In the genomic region with DNA sequence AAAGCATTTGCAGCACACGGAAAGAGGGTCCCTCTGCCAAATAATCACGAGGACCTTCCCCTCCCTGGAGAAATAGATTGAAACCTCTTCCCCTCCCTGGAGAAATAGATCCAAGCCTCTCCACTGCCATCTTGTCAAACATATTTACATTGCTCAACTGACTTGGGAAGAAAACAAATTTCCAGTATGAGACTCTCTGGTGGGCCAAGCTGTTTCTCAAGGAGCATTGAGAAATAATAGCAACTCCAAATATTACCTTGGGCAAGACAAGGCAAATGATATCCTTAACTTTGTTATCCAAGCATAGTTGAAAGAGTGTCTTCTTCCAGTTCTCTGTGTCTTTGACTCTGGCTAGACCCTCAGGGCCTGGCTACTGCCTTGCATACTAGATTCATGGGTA, we compare ENCODE assay signal across 25 cellular contexts. TPM values are rescaled to one million over a fixed set of nuclear protein-coding genes. Genes with fewer than 3 reads are reported as not detected.
DNase-seq lines count a peak whose midpoint lies in the region; ATAC-seq and TF ChIP-seq lines count a peak whose summit lies in the region.
"Had no signal": no experiment of that assay in that cellular context is flagged by ENCODE, and none has a peak within 500 bp of the region (broad histone marks: within the 10 kb centered on the region; RNA-seq: fewer than 3 reads in every experiment).

No MANE protein-coding gene starts in this region.

- H3K4me3 Mint-ChIP-seq in neural progenitor cell = no peak overlapping the region
- H3K4me3 Mint-ChIP-seq: B cell; CD4-positive, alpha-beta T cell; CD8-positive, alpha-beta T cell had no signal

- H3K4me3 ChIP-seq in left ventricle myocardium inferior (no peak overlapping the region), gastroesophageal sphincter (no peak overlapping the region), neural progenitor cell (no peak overlapping the region), subcutaneous abdominal adipose tissue (ENCODE audit: low read depth in 1 of 5, low read length in 5 of 5) (no peak overlapping the region)
- H3K4me3 ChIP-seq: A549; BLaER1 treated with 17β-estradiol and CSF1 and Interleukin-3, amounts not matched to agents 10 nM and 100 nM; GM12878 had no signal

- no peaks in the 10 kb centered on the region for H3K9me3 Mint-ChIP-seq in neural progenitor cell
- H3K9me3 Mint-ChIP-seq: CD4-positive, alpha-beta T cell had no signal

- H2AFZ ChIP-seq in neural progenitor cell (replicated peaks) = peak overlapping the region; percentile 14

- H3K27me3 Mint-ChIP-seq in neural progenitor cell (ENCODE audit: insufficient read depth, low read depth) = no peaks in the 10 kb centered on the region

- TF ChIP-seq EP300 in gastroesophageal sphincter (IDR thresholded peaks at IDR 0.05) = no peak

- 58% methylated on average over 2 of the region's 2 CpGs; no CpG with 5 or more reads in 1 of the 2 donors for whole genome bisulfite sequencing in gastroesophageal sphincter (ENCODE audit: low coverage in 1 of 2), 2 donors

- DNase-seq in left ventricle myocardium inferior = no peak
- DNase-seq in cardiac septum (ENCODE audit: low spot score) = no peak
- no peak for DNase-seq in neural progenitor cell (ENCODE audit: low spot score)
- no peak for DNase-seq in mesenteric fat pad (ENCODE audit: low spot score)
- no peak for DNase-seq in activated CD4-positive, alpha-beta T cell treated with anti-CD3 and anti-CD28 coated beads for 48 hours
- DNase-seq: AML-193; CD4-positive, alpha-beta T cell; CD8-positive, alpha-beta T cell; DMS 273 treated with DMSO at 0.1 percent for 48 hours; DMS153; DMS53; DMS79; DND-41; EL; GDM1 had no signal

- no peak for TF ChIP-seq POLR2A in gastroesophageal sphincter (IDR thresholded peaks at IDR 0.05)

- H4K20me1 ChIP-seq in neural progenitor cell (ENCODE audit: low read depth) = no peaks in the 10 kb centered on the region
- H4K20me1 ChIP-seq: BLaER1 treated with 17β-estradiol and CSF1 and Interleukin-3, amounts not matched to agents 10 nM and 100 nM had no signal

- H3K4me1 ChIP-seq in left ventricle myocardium inferior (peaks cover 25% of the 10 kb centered on the region), gastroesophageal sphincter (no peaks in the 10 kb centered on the region), neural progenitor cell (no peaks in the 10 kb centered on the region), subcutaneous abdominal adipose tissue (ENCODE audit: control insufficient read depth in 5 of 5, insufficient read depth in 5 of 5, low read length in 5 of 5) (peaks cover 3 to 30% (median 12%) of the 10 kb centered on the region in 5 donors)
- H3K4me1 ChIP-seq: A549 had no signal

- H3F3A ChIP-seq in neural progenitor cell (ENCODE audit: low read depth) = no peaks in the 10 kb centered on the region

- no peak for TF ChIP-seq CTCF in left ventricle myocardium inferior (IDR thresholded peaks at IDR 0.05; ENCODE audit: borderline replicate concordance)
- no peak for TF ChIP-seq CTCF in gastroesophageal sphincter (IDR thresholded peaks at IDR 0.05)
- TF ChIP-seq CTCF in neural progenitor cell (IDR thresholded peaks at IDR 0.05) = no peak

- H3K36me3 ChIP-seq in left ventricle myocardium inferior (no peaks in the 10 kb centered on the region), gastroesophageal sphincter (no peaks in the 10 kb centered on the region), neural progenitor cell (no peaks in the 10 kb centered on the region), subcutaneous abdominal adipose tissue (ENCODE audit: control insufficient read depth in 5 of 5, insufficient read depth in 5 of 5, low read length in 5 of 5) (no peaks in the 10 kb centered on the region)
- H3K36me3 ChIP-seq: BLaER1 treated with 17β-estradiol and CSF1 and Interleukin-3, amounts not matched to agents 10 nM and 100 nM had no signal

- no peaks in the 10 kb centered on the region for H3K79me2 ChIP-seq in neural progenitor cell (ENCODE audit: low read depth)

- H3K9me3 ChIP-seq in left ventricle myocardium inferior (replicated peaks) (no peaks in the 10 kb centered on the region), gastroesophageal sphincter (no peaks in the 10 kb centered on the region), neural progenitor cell (ENCODE audit: low read depth) (no peaks in the 10 kb centered on the region), subcutaneous abdominal adipose tissue (ENCODE audit: control insufficient read depth in 5 of 5, low read length in 5 of 5) (no peaks in the 10 kb centered on the region)
- H3K9me3 ChIP-seq: A549 had no signal

- ATAC-seq in gastroesophageal sphincter (peak; percentile 58), HG02938 (IDR thresholded peaks at IDR 0.05; ENCODE audit: unreplicated experiment) (no peak)
- ATAC-seq: A549; CD8-positive, alpha-beta T cell; GM12878 had no signal

- no peak overlapping the region for H3K4me2 ChIP-seq in neural progenitor cell
- H3K4me2 ChIP-seq: A549 had no signal

- H3K9ac ChIP-seq in neural progenitor cell (no peak overlapping the region), subcutaneous abdominal adipose tissue (ENCODE audit: low read length in 5 of 5) (no peak overlapping the region)
- H3K9ac ChIP-seq: BLaER1 treated with 17β-estradiol and CSF1 and Interleukin-3, amounts not matched to agents 10 nM and 100 nM had no signal

- intact Hi-C loops in left ventricle myocardium inferior (cut with micrococcal nuclease) = no loop called here
- intact Hi-C loops in cardiac septum (cut with DNase I) = no loop called here

- H3K27me3 ChIP-seq in left ventricle myocardium inferior (ENCODE audit: low read depth) (no peaks in the 10 kb centered on the region), gastroesophageal sphincter (no peaks in the 10 kb centered on the region), neural progenitor cell (no peaks in the 10 kb centered on the region), subcutaneous abdominal adipose tissue (ENCODE audit: control insufficient read depth in 5 of 5, insufficient read depth in 4 of 5, low read length in 5 of 5) (no peaks in the 10 kb centered on the region)
- H3K27me3 ChIP-seq: BLaER1 treated with 17β-estradiol and CSF1 and Interleukin-3, amounts not matched to agents 10 nM and 100 nM had no signal

- H3K27ac Mint-ChIP-seq in neural progenitor cell = no peak overlapping the region
- H3K27ac Mint-ChIP-seq: B cell; CD4-positive, alpha-beta T cell; CD8-positive, alpha-beta T cell had no signal

- H3K4me1 Mint-ChIP-seq in neural progenitor cell = no peaks in the 10 kb centered on the region
- H3K4me1 Mint-ChIP-seq: B cell had no signal

- H3K36me3 Mint-ChIP-seq in neural progenitor cell = no peaks in the 10 kb centered on the region
- H3K36me3 Mint-ChIP-seq: CD8-positive, alpha-beta T cell had no signal

- H3K27ac ChIP-seq in left ventricle myocardium inferior (replicated peaks) = peak overlapping the region; percentile 56
- H3K27ac ChIP-seq in gastroesophageal sphincter = no peak overlapping the region
- H3K27ac ChIP-seq in neural progenitor cell = no peak overlapping the region
- peak overlapping the region; percentile 49 for H3K27ac ChIP-seq in subcutaneous abdominal adipose tissue (ENCODE audit: low read depth, low read length)
- H3K27ac ChIP-seq: 22Rv1, A549, C4-2B had no signal

RNA-seq across cellular contexts. Expression of a gene that starts 45.2 kb away (rescaled TPM):
- total RNA-seq in left ventricle myocardium inferior (90.2 TPM), cardiac septum (165 TPM), gastroesophageal sphincter (1 to 10 TPM; 2.0 to 8.2 (median 3.6) TPM), neural progenitor cell (ENCODE audit: low replicate concordance) (3.9 and 12.0 TPM in 2 replicates), mesenteric fat pad (120 TPM)
- total RNA-seq: B cell; CD4-positive, alpha-beta T cell; CD8-positive, alpha-beta T cell; G401; GM12878 had no signal

Comparison
In these comparisons a context has a peak if more than half of its experiments do, and no peak if none do; other contexts are left out.
1. H3K27ac ChIP-seq: peak in left ventricle myocardium inferior (single experiment) and subcutaneous abdominal adipose tissue (single experiment); none in gastroesophageal sphincter (0 of 4) and neural progenitor cell (single experiment).